ENCODE assay signal across 8 cellular contexts in the genomic region with DNA sequence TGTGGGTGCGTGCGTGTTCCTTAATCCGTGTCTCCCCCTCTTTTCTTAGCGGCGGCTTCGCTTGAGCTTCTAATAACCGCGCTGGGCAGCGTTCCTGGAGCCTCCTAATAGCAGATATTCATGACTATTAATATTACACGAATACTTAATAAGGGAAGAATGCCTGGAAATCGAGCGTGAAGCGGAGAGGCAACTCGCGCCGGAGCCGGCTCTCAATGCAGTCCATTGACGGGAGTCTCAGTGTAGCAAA. TPM values are rescaled to one million over a fixed set of nuclear protein-coding genes. Genes with fewer than 3 reads are reported as not detected.
A peak's percentile ranks its signal among the peaks of the same experiment; 100 is the strongest.
DNase-seq lines count a peak whose midpoint lies in the region; ATAC-seq, FAIRE-seq and TF ChIP-seq lines count a peak whose summit lies in the region.

No MANE protein-coding gene starts in this region.

- H3K9ac ChIP-seq in mucosa of rectum (ENCODE audit: low read depth in 1 of 2, low read length in 2 of 2) = peak overlapping the region; percentile 8 to 14

- no peaks in the 10 kb centered on the region for H3K9me3 ChIP-seq in mucosa of rectum (ENCODE audit: control insufficient read depth in 2 of 2, low read length in 2 of 2)

- no peak for DNase-seq in GM06990 (ENCODE audit: extremely low read depth, insufficient read length)
- DNase-seq in cerebellum (ENCODE audit: low spot score) = peak; percentile 32
- DNase-seq in pons (ENCODE audit: low spot score) = no peak
- no peak for DNase-seq in HTR-8/SVneo (ENCODE audit: insufficient read length, low spot score)

- FAIRE-seq in HTR-8/SVneo (lab: Jason Lieb, UNC) = no peak

- H3K4me1 ChIP-seq in mucosa of rectum (ENCODE audit: control insufficient read depth in 2 of 2, insufficient read depth in 2 of 2, low read length in 2 of 2) = peaks cover 11 to 18% of the 10 kb centered on the region in 2 donors

- H3K36me3 ChIP-seq in GM06990 (ENCODE audit: control insufficient read depth, insufficient read depth, low read length) (no peaks in the 10 kb centered on the region), mucosa of rectum (ENCODE audit: control insufficient read depth in 2 of 2, insufficient read depth in 2 of 2, low read length in 2 of 2) (no peaks in the 10 kb centered on the region)

- H3K4me3 ChIP-seq in GM06990 (replicated peaks; ENCODE audit: low read depth, low read length) (peak overlapping the region; percentile 73), mucosa of rectum (ENCODE audit: low read length in 2 of 2) (peak overlapping the region; percentile 70 to 84)

- no peak for TF ChIP-seq CTCF in GM06990 (IDR thresholded peaks at IDR 0.05; ENCODE audit: insufficient read depth, low read length, poor library complexity, severe bottlenecking)

- H3K27me3 ChIP-seq in GM06990 (replicated peaks; ENCODE audit: control insufficient read depth, insufficient read depth, low read length) (no peaks in the 10 kb centered on the region; the same call in 1 of the 2 replicates), mucosa of rectum (ENCODE audit: control insufficient read depth in 2 of 2, insufficient read depth in 2 of 2, low read length in 2 of 2) (peaks cover 68 to 82% of the 10 kb centered on the region in 2 donors)

- H3K27ac ChIP-seq in mucosa of rectum (ENCODE audit: low read depth in 2 of 2, low read length in 2 of 2) = no peak overlapping the region

- ATAC-seq in HG03432 (IDR thresholded peaks at IDR 0.05; ENCODE audit: unreplicated experiment) (peak; percentile 1), HG03135 (IDR thresholded peaks at IDR 0.05; ENCODE audit: unreplicated experiment) (no peak), HG03342 (IDR thresholded peaks at IDR 0.05; ENCODE audit: unreplicated experiment) (no peak)

RNA-seq across cellular contexts. Expression of a gene that starts 3.0 kb away (rescaled TPM):
- total RNA-seq in cerebellum = 17.1 TPM
